ENCODE assay signal across 10 cellular contexts in the genomic region with DNA sequence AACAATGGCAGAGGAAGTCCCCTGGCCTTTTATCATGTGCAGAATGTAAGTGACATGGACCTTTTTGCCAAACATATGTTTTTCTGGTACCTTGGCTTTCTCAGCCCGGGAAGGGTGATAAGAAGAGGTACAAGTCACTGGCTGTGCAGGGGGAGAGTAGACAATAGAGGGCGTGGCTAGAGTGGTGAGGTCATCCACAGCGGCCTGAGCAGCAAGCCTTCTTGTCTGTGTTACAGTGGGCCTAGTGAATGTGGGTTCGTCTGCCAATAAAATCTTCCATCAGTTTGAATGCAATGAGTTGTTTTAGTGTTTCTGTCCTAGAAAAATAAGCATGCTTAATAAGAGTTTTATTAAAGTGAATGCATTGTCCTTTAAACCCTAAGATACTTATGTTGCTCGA. TPM values are rescaled to one million over a fixed set of nuclear protein-coding genes. Genes with fewer than 3 reads are reported as not detected.
DNase-seq lines count a peak whose midpoint lies in the region; ATAC-seq, FAIRE-seq and TF ChIP-seq lines count a peak whose summit lies in the region.
"Had no signal": no experiment of that assay in that cellular context is flagged by ENCODE, and none has a peak within 500 bp of the region (broad histone marks: within the 10 kb centered on the region; RNA-seq: fewer than 3 reads in every experiment).

No MANE protein-coding gene starts in this region.

- H3K36me3 Mint-ChIP-seq in naive thymus-derived CD4-positive, alpha-beta T cell, result peaks cover 10 to 64% (median 19%) of the 10 kb centered on the region in 5 donors

- no peaks in the 10 kb centered on the region for H3K27me3 Mint-ChIP-seq in naive thymus-derived CD4-positive, alpha-beta T cell
- H3K27me3 Mint-ChIP-seq: effector memory CD8-positive, alpha-beta T cell had no signal

- H3K4me3 ChIP-seq in bronchial epithelial cell (ENCODE audit: low read depth, low read length), result no peak overlapping the region
- no peak overlapping the region for H3K4me3 ChIP-seq in naive thymus-derived CD4-positive, alpha-beta T cell (ENCODE audit: low read length)
- H3K4me3 ChIP-seq: SK-N-MC had no signal

- CTCF ChIA-PET in naive thymus-derived CD4-positive, alpha-beta T cell (lab: Charles Lee), result no interaction called here

- H3K27me3 ChIP-seq in bronchial epithelial cell (ENCODE audit: control insufficient read depth, insufficient read depth, low read length), result no peaks in the 10 kb centered on the region
- no peaks in the 10 kb centered on the region for H3K27me3 ChIP-seq in naive thymus-derived CD4-positive, alpha-beta T cell (ENCODE audit: control insufficient read depth in 2 of 2, insufficient read depth in 2 of 2, low read length in 2 of 2)

- DNase-seq in Right ventricle myocardium inferior (ENCODE audit: missing footprints) (no peak), cardiac septum (ENCODE audit: low spot score) (no peak), bronchial epithelial cell (ENCODE audit: low read depth) (peak; percentile 77), islet precursor cell (peak; percentile 93), activated T-cell treated with anti-CD3 and anti-CD28 coated beads for 4 hours (no peak)
- DNase-seq in naive thymus-derived CD4-positive, alpha-beta T cell, result no peak
- DNase-seq: effector memory CD8-positive, alpha-beta T cell had no signal

- H3K27ac Mint-ChIP-seq in naive thymus-derived CD4-positive, alpha-beta T cell, result no peak overlapping the region
- H3K27ac Mint-ChIP-seq: effector memory CD8-positive, alpha-beta T cell had no signal

- H3K4me3 Mint-ChIP-seq in naive thymus-derived CD4-positive, alpha-beta T cell, result no peak overlapping the region
- H3K4me3 Mint-ChIP-seq: effector memory CD8-positive, alpha-beta T cell had no signal

- no peaks in the 10 kb centered on the region for H3K4me1 Mint-ChIP-seq in naive thymus-derived CD4-positive, alpha-beta T cell

- intact Hi-C loops in Right ventricle myocardium inferior (cut with DNase I), result loop anchor here (1.0 to 10.0 kb wide), 3 partner anchors 130 to 465 kb away; a partner anchor contains a TSS
- intact Hi-C loops in cardiac septum (cut with DNase I), result no loop called here
- intact Hi-C loops in naive thymus-derived CD4-positive, alpha-beta T cell (cut with micrococcal nuclease), result loop anchor here (5.0 kb wide), 2 partner anchors 388 to 463 kb away; no protein-coding TSS in a partner anchor

- peak; percentile 82 for ATAC-seq in Right ventricle myocardium inferior
- no peak for ATAC-seq in naive thymus-derived CD4-positive, alpha-beta T cell
- ATAC-seq in GM18520 (IDR thresholded peaks at IDR 0.05; ENCODE audit: unreplicated experiment), result no peak
- no peak for ATAC-seq in HG03460 (IDR thresholded peaks at IDR 0.05; ENCODE audit: unreplicated experiment)
- ATAC-seq: effector memory CD8-positive, alpha-beta T cell had no signal

- peaks cover 13% of the 10 kb centered on the region for H3K36me3 ChIP-seq in bronchial epithelial cell (ENCODE audit: control insufficient read depth, insufficient read depth, low read length)
- H3K36me3 ChIP-seq in naive thymus-derived CD4-positive, alpha-beta T cell (ENCODE audit: control insufficient read depth in 2 of 3, insufficient read depth in 3 of 3, low read length in 3 of 3), result peaks cover 0 to 18% (median 5%) of the 10 kb centered on the region in 3 experiments

- no peak for TF ChIP-seq CTCF in bronchial epithelial cell (IDR thresholded peaks at IDR 0.05; ENCODE audit: insufficient read depth, low read length, severe bottlenecking)

- peak; percentile 13 for FAIRE-seq in bronchial epithelial cell (lab: Jason Lieb, UNC)

- POLR2A ChIA-PET in naive thymus-derived CD4-positive, alpha-beta T cell (lab: Charles Lee), result interaction anchor here (0.7 kb wide), 1 partner anchor 49 kb away, joined by 3 read pairs; no protein-coding TSS in a partner anchor

- H3K27ac ChIP-seq in naive thymus-derived CD4-positive, alpha-beta T cell (ENCODE audit: low read depth, low read length), result no peak overlapping the region
- H3K27ac ChIP-seq: SK-N-MC had no signal

- H3K4me1 ChIP-seq in naive thymus-derived CD4-positive, alpha-beta T cell (ENCODE audit: control insufficient read depth in 2 of 2, insufficient read depth in 2 of 2, low read length in 2 of 2), result no peaks in the 10 kb centered on the region

- no peaks in the 10 kb centered on the region for H3K9me3 Mint-ChIP-seq in naive thymus-derived CD4-positive, alpha-beta T cell
- H3K9me3 Mint-ChIP-seq: effector memory CD8-positive, alpha-beta T cell had no signal

- no peaks in the 10 kb centered on the region for H3K9me3 ChIP-seq in naive thymus-derived CD4-positive, alpha-beta T cell (ENCODE audit: control insufficient read depth in 2 of 3, low read length in 3 of 3)

RNA-seq across cellular contexts. Expression of a gene that starts 59.0 kb away (rescaled TPM):
- 42.1 TPM for total RNA-seq in Right ventricle myocardium inferior
- total RNA-seq in cardiac septum, result 26.4 TPM
- 52.4 and 74.5 TPM in 2 replicates for total RNA-seq in bronchial epithelial cell
- total RNA-seq in naive thymus-derived CD4-positive, alpha-beta T cell, result 100 to 1,000 TPM in 1 of 5 experiments, 10 to 100 TPM in 4; 42.0 to 110 (median 48.5) TPM
- 10 to 100 TPM; 45.8 to 47.0 TPM for polyA plus RNA-seq in naive thymus-derived CD4-positive, alpha-beta T cell

Comparison
In these comparisons a context has a peak if more than half of its experiments do, and no peak if none do; other contexts are left out.
1. DNase-seq: peak in bronchial epithelial cell (single experiment) and islet precursor cell (single experiment); none in Right ventricle myocardium inferior (single experiment), cardiac septum (single experiment), naive thymus-derived CD4-positive, alpha-beta T cell (0 of 9) and activated T-cell treated with anti-CD3 and anti-CD28 coated beads for 4 hours (single experiment).